In the genomic region with DNA sequence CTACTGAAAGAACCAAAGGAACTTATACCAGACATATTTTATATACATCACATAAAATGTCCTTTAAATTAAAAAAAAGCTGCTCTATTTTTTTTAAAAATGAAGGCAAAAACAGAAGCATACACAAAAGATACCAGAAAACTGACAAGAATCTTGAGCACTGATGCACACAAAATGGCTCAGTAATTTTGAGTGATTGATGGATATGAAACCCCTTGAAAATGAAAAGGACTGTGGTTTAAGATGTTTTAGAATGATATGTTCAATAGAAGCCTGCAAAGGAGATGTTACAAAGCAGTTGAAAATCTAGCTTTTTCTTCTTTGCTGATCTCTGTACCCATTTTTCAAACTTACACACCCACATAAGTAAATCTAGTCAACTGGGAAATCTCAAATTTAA, we compare ENCODE assay signal across 1 cellular context.
TF ChIP-seq lines count a peak whose summit lies in the region.

No MANE protein-coding gene starts in this region.

TF ChIP-seq in HepG2, 621 proteins besides CTCF, POLR2A, EP300 and RAD21:
- no peak for TF ChIP-seq IRX3 (CRISPR knock-in tag; IDR thresholded peaks at IDR 0.05; ENCODE audit: borderline replicate concordance, low read depth)
- TF ChIP-seq, protein P1, sequence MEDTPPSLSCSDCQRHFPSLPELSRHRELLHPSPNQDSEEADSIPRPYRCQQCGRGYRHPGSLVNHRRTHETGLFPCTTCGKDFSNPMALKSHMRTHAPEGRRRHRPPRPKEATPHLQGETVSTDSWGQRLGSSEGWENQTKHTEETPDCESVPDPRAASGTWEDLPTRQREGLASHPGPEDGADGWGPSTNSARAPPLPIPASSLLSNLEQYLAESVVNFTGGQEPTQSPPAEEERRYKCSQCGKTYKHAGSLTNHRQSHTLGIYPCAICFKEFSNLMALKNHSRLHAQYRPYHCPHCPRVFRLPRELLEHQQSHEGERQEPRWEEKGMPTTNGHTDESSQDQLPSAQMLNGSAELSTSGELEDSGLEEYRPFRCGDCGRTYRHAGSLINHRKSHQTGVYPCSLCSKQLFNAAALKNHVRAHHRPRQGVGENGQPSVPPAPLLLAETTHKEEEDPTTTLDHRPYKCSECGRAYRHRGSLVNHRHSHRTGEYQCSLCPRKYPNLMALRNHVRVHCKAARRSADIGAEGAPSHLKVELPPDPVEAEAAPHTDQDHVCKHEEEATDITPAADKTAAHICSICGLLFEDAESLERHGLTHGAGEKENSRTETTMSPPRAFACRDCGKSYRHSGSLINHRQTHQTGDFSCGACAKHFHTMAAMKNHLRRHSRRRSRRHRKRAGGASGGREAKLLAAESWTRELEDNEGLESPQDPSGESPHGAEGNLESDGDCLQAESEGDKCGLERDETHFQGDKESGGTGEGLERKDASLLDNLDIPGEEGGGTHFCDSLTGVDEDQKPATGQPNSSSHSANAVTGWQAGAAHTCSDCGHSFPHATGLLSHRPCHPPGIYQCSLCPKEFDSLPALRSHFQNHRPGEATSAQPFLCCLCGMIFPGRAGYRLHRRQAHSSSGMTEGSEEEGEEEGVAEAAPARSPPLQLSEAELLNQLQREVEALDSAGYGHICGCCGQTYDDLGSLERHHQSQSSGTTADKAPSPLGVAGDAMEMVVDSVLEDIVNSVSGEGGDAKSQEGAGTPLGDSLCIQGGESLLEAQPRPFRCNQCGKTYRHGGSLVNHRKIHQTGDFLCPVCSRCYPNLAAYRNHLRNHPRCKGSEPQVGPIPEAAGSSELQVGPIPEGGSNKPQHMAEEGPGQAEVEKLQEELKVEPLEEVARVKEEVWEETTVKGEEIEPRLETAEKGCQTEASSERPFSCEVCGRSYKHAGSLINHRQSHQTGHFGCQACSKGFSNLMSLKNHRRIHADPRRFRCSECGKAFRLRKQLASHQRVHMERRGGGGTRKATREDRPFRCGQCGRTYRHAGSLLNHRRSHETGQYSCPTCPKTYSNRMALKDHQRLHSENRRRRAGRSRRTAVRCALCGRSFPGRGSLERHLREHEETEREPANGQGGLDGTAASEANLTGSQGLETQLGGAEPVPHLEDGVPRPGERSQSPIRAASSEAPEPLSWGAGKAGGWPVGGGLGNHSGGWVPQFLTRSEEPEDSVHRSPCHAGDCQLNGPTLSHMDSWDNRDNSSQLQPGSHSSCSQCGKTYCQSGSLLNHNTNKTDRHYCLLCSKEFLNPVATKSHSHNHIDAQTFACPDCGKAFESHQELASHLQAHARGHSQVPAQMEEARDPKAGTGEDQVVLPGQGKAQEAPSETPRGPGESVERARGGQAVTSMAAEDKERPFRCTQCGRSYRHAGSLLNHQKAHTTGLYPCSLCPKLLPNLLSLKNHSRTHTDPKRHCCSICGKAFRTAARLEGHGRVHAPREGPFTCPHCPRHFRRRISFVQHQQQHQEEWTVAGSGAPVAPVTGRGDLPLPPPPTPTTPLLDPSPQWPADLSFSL (CRISPR knock-in tag; IDR thresholded peaks at IDR 0.05) = no peak
- no peak for TF ChIP-seq SRF (IDR thresholded peaks at IDR 0.05; ENCODE audit: low read depth, low read length)
- no peak for TF ChIP-seq CBFB (CRISPR knock-in tag; IDR thresholded peaks at IDR 0.05)
- no peak for TF ChIP-seq MAFG (CRISPR knock-in tag; IDR thresholded peaks at IDR 0.05)
- TF ChIP-seq ARHGAP35 (CRISPR knock-in tag; IDR thresholded peaks at IDR 0.05; ENCODE audit: borderline replicate concordance) = no peak
- no peak for TF ChIP-seq ZC3H4 (CRISPR knock-in tag; IDR thresholded peaks at IDR 0.05; ENCODE audit: borderline replicate concordance)
TF ChIP-seq in HepG2: peak in this region for 0.
